10 cellular contexts compared by ENCODE assay signal in the genomic region with DNA sequence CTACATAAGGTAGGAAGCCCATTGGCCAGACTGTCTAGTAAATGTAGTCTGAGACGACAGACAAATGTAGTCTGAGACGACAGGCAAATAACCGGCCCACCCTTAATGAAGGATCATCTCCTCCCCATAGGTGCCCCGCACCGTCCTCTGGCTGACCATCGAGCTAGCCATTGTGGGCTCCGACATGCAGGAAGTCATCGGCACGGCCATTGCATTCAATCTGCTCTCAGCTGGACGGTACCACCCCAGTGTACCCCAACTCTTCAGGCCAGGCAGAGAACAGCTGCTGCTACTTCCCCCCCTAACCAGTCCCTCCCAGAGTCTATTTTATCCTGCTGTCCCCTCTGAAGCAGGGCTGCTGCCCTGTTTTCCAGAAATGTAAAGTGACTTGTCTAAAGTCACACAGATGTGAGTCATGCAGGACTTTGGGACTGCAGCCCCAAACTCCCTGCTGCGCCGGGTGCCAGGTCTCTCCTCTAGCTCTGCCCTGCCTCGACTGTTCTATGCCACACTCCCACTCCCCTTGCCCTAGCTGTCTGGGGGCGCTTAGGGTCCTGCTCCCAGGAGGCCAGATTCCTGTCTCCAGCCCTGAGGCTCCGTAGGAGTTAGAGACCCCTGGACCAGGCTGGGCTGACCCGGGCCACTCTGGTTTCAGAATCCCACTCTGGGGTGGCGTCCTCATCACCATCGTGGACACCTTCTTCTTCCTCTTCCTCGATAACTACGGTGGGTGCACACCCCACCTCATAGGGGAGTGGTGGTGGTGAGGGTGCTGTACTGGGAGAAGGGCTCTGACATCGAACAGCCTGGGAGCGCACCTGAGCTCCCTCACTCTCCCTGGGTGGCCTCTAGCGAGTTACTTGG. TPM values are rescaled to one million over a fixed set of nuclear protein-coding genes. Genes with fewer than 3 reads are reported as not detected.
DNase-seq lines count a peak whose midpoint lies in the region; ATAC-seq and TF ChIP-seq lines count a peak whose summit lies in the region.
"Had no signal": no experiment of that assay in that cellular context is flagged by ENCODE, and none has a peak within 500 bp of the region (broad histone marks: within the 10 kb centered on the region; RNA-seq: fewer than 3 reads in every experiment).

No MANE protein-coding gene starts in this region.

- H3K36me3 ChIP-seq in heart left ventricle: no peaks in the 10 kb centered on the region
- H3K36me3 ChIP-seq in endocrine pancreas (ENCODE audit: control insufficient read depth, insufficient read depth, low read length): no peaks in the 10 kb centered on the region
- no peaks in the 10 kb centered on the region for H3K36me3 ChIP-seq in mucosa of stomach (ENCODE audit: control insufficient read depth, insufficient read depth, low read length)
- H3K36me3 ChIP-seq in aorta (ENCODE audit: control insufficient read depth in 1 of 2, insufficient read depth in 2 of 2, low read length in 1 of 2): no peaks in the 10 kb centered on the region
- H3K36me3 ChIP-seq in uterus: no peaks in the 10 kb centered on the region

- DNase-seq in heart left ventricle (peak in 2 of 5 donors; percentile 15 to 44), Right ventricle myocardium superior (no peak), aorta (no peak), uterus (no peak)
- DNase-seq in activated CD4-positive, alpha-beta T cell treated with anti-CD3 and anti-CD28 coated beads, Interleukin-2, amount 50 U/mL, for 4 hours: no peak
- DNase-seq: activated CD4-positive, alpha-beta T cell treated with anti-CD3 and anti-CD28 coated beads, Interleukin-2, amount 50 U/mL, for 1 hour; stimulated activated CD4-positive, alpha-beta T cell treated with anti-CD3 and anti-CD28 coated beads, Interleukin-1b, Interleukin-23, amount 100 ng/mL, for 48 hours had no signal

- 71 to 76% (median 73%) methylated on average over 23 of the region's 23 CpGs for WGBS in heart left ventricle, 4 donors
- 87 to 89% methylated on average over 23 of the region's 23 CpGs for WGBS in aorta, 2 donors

- intact Hi-C loops in heart left ventricle (cut with DNase I): no loop called here
- intact Hi-C loops in Right ventricle myocardium superior (cut with DNase I): no loop called here
- intact Hi-C loops in aorta (cut with DNase I): no loop called here
- intact Hi-C loops in uterus (cut with DNase I; ENCODE audit: low total_unique reads): no loop called here

- H3K27ac ChIP-seq in heart left ventricle (peak overlapping the region in 2 of 12 donors; percentile 58 to 60), aorta (ENCODE audit: low read depth in 1 of 2, low read length in 2 of 2) (no peak overlapping the region), uterus (no peak overlapping the region)

- H3K27me3 ChIP-seq in heart left ventricle: no peaks in the 10 kb centered on the region
- H3K27me3 ChIP-seq in endocrine pancreas (ENCODE audit: control insufficient read depth, insufficient read depth, low read length): no peaks in the 10 kb centered on the region
- H3K27me3 ChIP-seq in mucosa of stomach (ENCODE audit: control insufficient read depth, insufficient read depth, low read length): peaks cover 6% of the 10 kb centered on the region
- no peaks in the 10 kb centered on the region for H3K27me3 ChIP-seq in aorta (ENCODE audit: control insufficient read depth in 1 of 2, insufficient read depth in 2 of 2, low read length in 1 of 2)
- H3K27me3 ChIP-seq in uterus: no peaks in the 10 kb centered on the region

- TF ChIP-seq POLR2A in heart left ventricle (IDR thresholded peaks at IDR 0.05) (no peak), uterus (IDR thresholded peaks at IDR 0.05) (no peak)

- TF ChIP-seq CTCF in heart left ventricle (IDR thresholded peaks at IDR 0.05) (no peak), uterus (IDR thresholded peaks at IDR 0.05) (no peak)

- H3K9ac ChIP-seq in endocrine pancreas (ENCODE audit: control insufficient read depth, insufficient read depth, low read length) (no peak overlapping the region), mucosa of stomach (ENCODE audit: low read length) (peak overlapping the region; percentile 61)

- H3K9me3 ChIP-seq in heart left ventricle (no peaks in the 10 kb centered on the region), endocrine pancreas (ENCODE audit: control insufficient read depth, low read length) (no peaks in the 10 kb centered on the region), mucosa of stomach (ENCODE audit: control insufficient read depth, low read length) (no peaks in the 10 kb centered on the region), aorta (ENCODE audit: control insufficient read depth, low read length) (no peaks in the 10 kb centered on the region), uterus (no peaks in the 10 kb centered on the region)

- ATAC-seq in heart left ventricle (no peak), Right ventricle myocardium superior (ENCODE audit: poor library complexity) (no peak), aorta (ENCODE audit: low FRiP score) (peak; percentile 4), GM21737 (IDR thresholded peaks at IDR 0.05; ENCODE audit: unreplicated experiment) (no peak)

- peak overlapping the region in 7 of 12 donors; percentile 43 to 54 (median 49) for H3K4me3 ChIP-seq in heart left ventricle
- H3K4me3 ChIP-seq in endocrine pancreas (ENCODE audit: control insufficient read depth, insufficient read depth, low read length): peak overlapping the region; percentile 33
- H3K4me3 ChIP-seq in mucosa of stomach (ENCODE audit: low read length): peak overlapping the region; percentile 28
- H3K4me3 ChIP-seq in aorta (ENCODE audit: low read length in 2 of 2): no peak overlapping the region
- H3K4me3 ChIP-seq in uterus: no peak overlapping the region

- H3K4me1 ChIP-seq in heart left ventricle: peaks cover 0 to 23% (median 5%) of the 10 kb centered on the region in 12 donors
- H3K4me1 ChIP-seq in endocrine pancreas (ENCODE audit: control insufficient read depth, insufficient read depth, low read length): no peaks in the 10 kb centered on the region
- H3K4me1 ChIP-seq in mucosa of stomach (ENCODE audit: control insufficient read depth, insufficient read depth, low read length): peaks cover 18% of the 10 kb centered on the region
- no peaks in the 10 kb centered on the region for H3K4me1 ChIP-seq in aorta (ENCODE audit: control insufficient read depth in 1 of 2, insufficient read depth in 2 of 2, low read length in 2 of 2)
- H3K4me1 ChIP-seq in uterus: no peaks in the 10 kb centered on the region

RNA-seq across cellular contexts. Expression of a gene that starts 4.7 kb away (rescaled TPM):
- total RNA-seq in heart left ventricle: 10 to 100 TPM in 2 of 9 donors, 1 to 10 TPM in 6, under 1 TPM in 1; 0.96 to 31.0 (median 4.3) TPM
- 1 to 10 TPM; 4.5 to 8.9 TPM for polyA plus RNA-seq in heart left ventricle
- 4.4 TPM for total RNA-seq in Right ventricle myocardium superior
- 10 to 100 TPM; 40.1 to 56.1 TPM for total RNA-seq in aorta
- 1 to 10 TPM; 1.9 to 4.1 TPM for polyA plus RNA-seq in aorta
- 10 to 100 TPM in 1 of 4 donors, 1 to 10 TPM in 1, under 1 TPM in 2; 0.26 to 14.0 (median 4.2) TPM for total RNA-seq in uterus

RNA-seq across cellular contexts. Expression of a gene that starts 12.9 kb away (rescaled TPM):
- total RNA-seq in heart left ventricle (100 to 1,000 TPM in 2 of 9 donors, 10 to 100 TPM in 7; 67.4 to 115 (median 93.8) TPM), Right ventricle myocardium superior (85.1 TPM), aorta (100 to 1,000 TPM; 141 to 162 TPM), uterus (100 to 1,000 TPM in 2 of 4 donors, 10 to 100 TPM in 2; 48.8 to 198 (median 76.8) TPM)
- polyA plus RNA-seq in heart left ventricle (100 to 1,000 TPM in 1 of 2 donors, 10 to 100 TPM in 1; 74.4 to 121 TPM), aorta (100 to 1,000 TPM in 1 of 2 donors, 10 to 100 TPM in 1; 61.6 to 137 TPM)

RNA-seq across cellular contexts. Expression of a gene that starts 30.1 kb away (rescaled TPM):
- total RNA-seq in heart left ventricle (under 1 TPM in 1 of 9 donors, not detected in 8; 0.18 TPM), Right ventricle myocardium superior (not detected), aorta (not detected), uterus (under 1 TPM in 2 of 4 donors, not detected in 2; 0.85 to 0.97 TPM)
- polyA plus RNA-seq in heart left ventricle (under 1 TPM in 1 of 2 donors, not detected in 1; 0.07 TPM), aorta (under 1 TPM; 0.03 to 0.50 TPM)

RNA-seq across cellular contexts. Expression of a gene that starts 32.2 kb away (rescaled TPM):
- total RNA-seq in heart left ventricle: not detected
- under 1 TPM; 0.04 to 0.07 TPM for polyA plus RNA-seq in heart left ventricle
- not detected for total RNA-seq in Right ventricle myocardium superior
- total RNA-seq in aorta: under 1 TPM in 1 of 2 donors, not detected in 1; 0.65 TPM
- polyA plus RNA-seq in aorta: 10 to 100 TPM in 1 of 2 donors, 1 to 10 TPM in 1; 1.1 to 40.3 TPM
- under 1 TPM in 3 of 4 donors, not detected in 1; 0.28 to 0.59 (median 0.51) TPM for total RNA-seq in uterus

Comparison
In these comparisons a context has a peak if more than half of its experiments do, and no peak if none do; other contexts are left out.
1. H3K4me3 ChIP-seq: peak in heart left ventricle (7 of 12), endocrine pancreas (single experiment) and mucosa of stomach (single experiment); none in aorta (0 of 2) and uterus (0 of 2).